ENCODE assay signal across 1 cellular context in the genomic region with DNA sequence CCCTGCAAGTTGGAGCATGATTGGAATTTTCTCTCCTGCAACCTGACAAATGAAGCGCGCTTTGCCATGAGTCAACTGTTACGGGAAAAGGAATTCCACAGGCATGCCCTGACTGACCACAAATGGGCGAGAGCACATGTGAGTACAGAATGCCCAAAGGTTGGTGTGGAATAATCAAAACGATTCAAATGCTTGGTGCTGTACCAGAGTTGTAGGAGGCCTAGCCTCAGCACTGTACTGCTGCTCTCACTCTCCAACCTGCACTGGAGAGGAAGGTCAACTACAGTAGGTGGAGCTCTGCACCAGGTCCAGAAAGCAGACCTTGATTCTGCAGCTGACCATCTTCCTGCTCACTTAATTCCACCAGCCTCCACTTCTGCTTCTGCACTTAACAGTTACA.
TF ChIP-seq lines count a peak whose summit lies in the region.

No MANE protein-coding gene starts in this region.

TF ChIP-seq in H1, 55 proteins besides CTCF, POLR2A, EP300 and RAD21 (continued from another document):
- TF ChIP-seq, protein P1, sequence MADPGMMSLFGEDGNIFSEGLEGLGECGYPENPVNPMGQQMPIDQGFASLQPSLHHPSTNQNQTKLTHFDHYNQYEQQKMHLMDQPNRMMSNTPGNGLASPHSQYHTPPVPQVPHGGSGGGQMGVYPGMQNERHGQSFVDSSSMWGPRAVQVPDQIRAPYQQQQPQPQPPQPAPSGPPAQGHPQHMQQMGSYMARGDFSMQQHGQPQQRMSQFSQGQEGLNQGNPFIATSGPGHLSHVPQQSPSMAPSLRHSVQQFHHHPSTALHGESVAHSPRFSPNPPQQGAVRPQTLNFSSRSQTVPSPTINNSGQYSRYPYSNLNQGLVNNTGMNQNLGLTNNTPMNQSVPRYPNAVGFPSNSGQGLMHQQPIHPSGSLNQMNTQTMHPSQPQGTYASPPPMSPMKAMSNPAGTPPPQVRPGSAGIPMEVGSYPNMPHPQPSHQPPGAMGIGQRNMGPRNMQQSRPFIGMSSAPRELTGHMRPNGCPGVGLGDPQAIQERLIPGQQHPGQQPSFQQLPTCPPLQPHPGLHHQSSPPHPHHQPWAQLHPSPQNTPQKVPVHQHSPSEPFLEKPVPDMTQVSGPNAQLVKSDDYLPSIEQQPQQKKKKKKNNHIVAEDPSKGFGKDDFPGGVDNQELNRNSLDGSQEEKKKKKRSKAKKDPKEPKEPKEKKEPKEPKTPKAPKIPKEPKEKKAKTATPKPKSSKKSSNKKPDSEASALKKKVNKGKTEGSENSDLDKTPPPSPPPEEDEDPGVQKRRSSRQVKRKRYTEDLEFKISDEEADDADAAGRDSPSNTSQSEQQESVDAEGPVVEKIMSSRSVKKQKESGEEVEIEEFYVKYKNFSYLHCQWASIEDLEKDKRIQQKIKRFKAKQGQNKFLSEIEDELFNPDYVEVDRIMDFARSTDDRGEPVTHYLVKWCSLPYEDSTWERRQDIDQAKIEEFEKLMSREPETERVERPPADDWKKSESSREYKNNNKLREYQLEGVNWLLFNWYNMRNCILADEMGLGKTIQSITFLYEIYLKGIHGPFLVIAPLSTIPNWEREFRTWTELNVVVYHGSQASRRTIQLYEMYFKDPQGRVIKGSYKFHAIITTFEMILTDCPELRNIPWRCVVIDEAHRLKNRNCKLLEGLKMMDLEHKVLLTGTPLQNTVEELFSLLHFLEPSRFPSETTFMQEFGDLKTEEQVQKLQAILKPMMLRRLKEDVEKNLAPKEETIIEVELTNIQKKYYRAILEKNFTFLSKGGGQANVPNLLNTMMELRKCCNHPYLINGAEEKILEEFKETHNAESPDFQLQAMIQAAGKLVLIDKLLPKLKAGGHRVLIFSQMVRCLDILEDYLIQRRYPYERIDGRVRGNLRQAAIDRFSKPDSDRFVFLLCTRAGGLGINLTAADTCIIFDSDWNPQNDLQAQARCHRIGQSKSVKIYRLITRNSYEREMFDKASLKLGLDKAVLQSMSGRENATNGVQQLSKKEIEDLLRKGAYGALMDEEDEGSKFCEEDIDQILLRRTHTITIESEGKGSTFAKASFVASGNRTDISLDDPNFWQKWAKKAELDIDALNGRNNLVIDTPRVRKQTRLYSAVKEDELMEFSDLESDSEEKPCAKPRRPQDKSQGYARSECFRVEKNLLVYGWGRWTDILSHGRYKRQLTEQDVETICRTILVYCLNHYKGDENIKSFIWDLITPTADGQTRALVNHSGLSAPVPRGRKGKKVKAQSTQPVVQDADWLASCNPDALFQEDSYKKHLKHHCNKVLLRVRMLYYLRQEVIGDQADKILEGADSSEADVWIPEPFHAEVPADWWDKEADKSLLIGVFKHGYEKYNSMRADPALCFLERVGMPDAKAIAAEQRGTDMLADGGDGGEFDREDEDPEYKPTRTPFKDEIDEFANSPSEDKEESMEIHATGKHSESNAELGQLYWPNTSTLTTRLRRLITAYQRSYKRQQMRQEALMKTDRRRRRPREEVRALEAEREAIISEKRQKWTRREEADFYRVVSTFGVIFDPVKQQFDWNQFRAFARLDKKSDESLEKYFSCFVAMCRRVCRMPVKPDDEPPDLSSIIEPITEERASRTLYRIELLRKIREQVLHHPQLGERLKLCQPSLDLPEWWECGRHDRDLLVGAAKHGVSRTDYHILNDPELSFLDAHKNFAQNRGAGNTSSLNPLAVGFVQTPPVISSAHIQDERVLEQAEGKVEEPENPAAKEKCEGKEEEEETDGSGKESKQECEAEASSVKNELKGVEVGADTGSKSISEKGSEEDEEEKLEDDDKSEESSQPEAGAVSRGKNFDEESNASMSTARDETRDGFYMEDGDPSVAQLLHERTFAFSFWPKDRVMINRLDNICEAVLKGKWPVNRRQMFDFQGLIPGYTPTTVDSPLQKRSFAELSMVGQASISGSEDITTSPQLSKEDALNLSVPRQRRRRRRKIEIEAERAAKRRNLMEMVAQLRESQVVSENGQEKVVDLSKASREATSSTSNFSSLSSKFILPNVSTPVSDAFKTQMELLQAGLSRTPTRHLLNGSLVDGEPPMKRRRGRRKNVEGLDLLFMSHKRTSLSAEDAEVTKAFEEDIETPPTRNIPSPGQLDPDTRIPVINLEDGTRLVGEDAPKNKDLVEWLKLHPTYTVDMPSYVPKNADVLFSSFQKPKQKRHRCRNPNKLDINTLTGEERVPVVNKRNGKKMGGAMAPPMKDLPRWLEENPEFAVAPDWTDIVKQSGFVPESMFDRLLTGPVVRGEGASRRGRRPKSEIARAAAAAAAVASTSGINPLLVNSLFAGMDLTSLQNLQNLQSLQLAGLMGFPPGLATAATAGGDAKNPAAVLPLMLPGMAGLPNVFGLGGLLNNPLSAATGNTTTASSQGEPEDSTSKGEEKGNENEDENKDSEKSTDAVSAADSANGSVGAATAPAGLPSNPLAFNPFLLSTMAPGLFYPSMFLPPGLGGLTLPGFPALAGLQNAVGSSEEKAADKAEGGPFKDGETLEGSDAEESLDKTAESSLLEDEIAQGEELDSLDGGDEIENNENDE (IDR thresholded peaks at IDR 0.05; ENCODE audit: insufficient replicate concordance, low read length), result no peak
- TF ChIP-seq, protein P2, sequence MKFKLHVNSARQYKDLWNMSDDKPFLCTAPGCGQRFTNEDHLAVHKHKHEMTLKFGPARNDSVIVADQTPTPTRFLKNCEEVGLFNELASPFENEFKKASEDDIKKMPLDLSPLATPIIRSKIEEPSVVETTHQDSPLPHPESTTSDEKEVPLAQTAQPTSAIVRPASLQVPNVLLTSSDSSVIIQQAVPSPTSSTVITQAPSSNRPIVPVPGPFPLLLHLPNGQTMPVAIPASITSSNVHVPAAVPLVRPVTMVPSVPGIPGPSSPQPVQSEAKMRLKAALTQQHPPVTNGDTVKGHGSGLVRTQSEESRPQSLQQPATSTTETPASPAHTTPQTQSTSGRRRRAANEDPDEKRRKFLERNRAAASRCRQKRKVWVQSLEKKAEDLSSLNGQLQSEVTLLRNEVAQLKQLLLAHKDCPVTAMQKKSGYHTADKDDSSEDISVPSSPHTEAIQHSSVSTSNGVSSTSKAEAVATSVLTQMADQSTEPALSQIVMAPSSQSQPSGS (IDR thresholded peaks at IDR 0.05; ENCODE audit: low read length), result no peak
- TF ChIP-seq ZNF274 (IDR thresholded peaks at IDR 0.05; ENCODE audit: borderline replicate concordance, extremely low read depth, low read length) (no peak), NRF1 (IDR thresholded peaks at IDR 0.05; ENCODE audit: low read depth, low read length) (no peak), BRCA1 (IDR thresholded peaks at IDR 0.05; ENCODE audit: low read depth, low read length) (no peak), JUND (IDR thresholded peaks at IDR 0.05; ENCODE audit: low read length) (no peak), EGR1 (IDR thresholded peaks at IDR 0.05; ENCODE audit: borderline replicate concordance, low read depth, low read length) (no peak), KDM4A (IDR thresholded peaks at IDR 0.05; ENCODE audit: low read depth, low read length, severe bottlenecking) (no peak), HDAC2 (IDR thresholded peaks at IDR 0.05; ENCODE audit: borderline replicate concordance in 1 of 2, low read depth in 2 of 2, low read length in 2 of 2) (no peak), CHD2 (IDR thresholded peaks at IDR 0.05; ENCODE audit: low read length) (no peak), MAFK (IDR thresholded peaks at IDR 0.05; ENCODE audit: low read depth, low read length) (no peak), RFX5 (IDR thresholded peaks at IDR 0.05; ENCODE audit: borderline replicate concordance, low read depth, low read length) (no peak)
- TF ChIP-seq, protein P3, sequence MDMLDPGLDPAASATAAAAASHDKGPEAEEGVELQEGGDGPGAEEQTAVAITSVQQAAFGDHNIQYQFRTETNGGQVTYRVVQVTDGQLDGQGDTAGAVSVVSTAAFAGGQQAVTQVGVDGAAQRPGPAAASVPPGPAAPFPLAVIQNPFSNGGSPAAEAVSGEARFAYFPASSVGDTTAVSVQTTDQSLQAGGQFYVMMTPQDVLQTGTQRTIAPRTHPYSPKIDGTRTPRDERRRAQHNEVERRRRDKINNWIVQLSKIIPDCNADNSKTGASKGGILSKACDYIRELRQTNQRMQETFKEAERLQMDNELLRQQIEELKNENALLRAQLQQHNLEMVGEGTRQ (IDR thresholded peaks at IDR 0.05; ENCODE audit: low read length), result no peak
